ENCODE assay signal across 1 cellular context in genomic region chr16:802914-803750, GRCh38.
TF ChIP-seq lines count a peak whose summit lies in the region.

No MANE protein-coding gene starts in this region.

TF ChIP-seq in GM12878, 131 proteins besides CTCF, POLR2A, EP300 and RAD21:
- TF ChIP-seq MTA3 (IDR thresholded peaks at IDR 0.05; ENCODE audit: borderline replicate concordance, low read length) (no peak), STAT3 (IDR thresholded peaks at IDR 0.05; ENCODE audit: low read depth, low read length) (no peak), SUPT20H (IDR thresholded peaks at IDR 0.05; ENCODE audit: borderline replicate concordance, control insufficient read depth, low read depth, low read length) (no peak), SP1 (IDR thresholded peaks at IDR 0.05; ENCODE audit: low read depth, low read length) (no peak), ZNF622 (IDR thresholded peaks at IDR 0.05) (no peak), WRNIP1 (IDR thresholded peaks at IDR 0.05; ENCODE audit: borderline replicate concordance, low read depth, low read length) (no peak), POU2F2 (IDR thresholded peaks at IDR 0.05; ENCODE audit: borderline replicate concordance, low read depth, low read length) (no peak), MXI1 (IDR thresholded peaks at IDR 0.05; ENCODE audit: low read depth, low read length) (no peak), RUNX3 (IDR thresholded peaks at IDR 0.05; ENCODE audit: low read length) (no peak), ZBTB4 (CRISPR knock-in tag; IDR thresholded peaks at IDR 0.05) (no peak)
- TF ChIP-seq, protein P1, sequence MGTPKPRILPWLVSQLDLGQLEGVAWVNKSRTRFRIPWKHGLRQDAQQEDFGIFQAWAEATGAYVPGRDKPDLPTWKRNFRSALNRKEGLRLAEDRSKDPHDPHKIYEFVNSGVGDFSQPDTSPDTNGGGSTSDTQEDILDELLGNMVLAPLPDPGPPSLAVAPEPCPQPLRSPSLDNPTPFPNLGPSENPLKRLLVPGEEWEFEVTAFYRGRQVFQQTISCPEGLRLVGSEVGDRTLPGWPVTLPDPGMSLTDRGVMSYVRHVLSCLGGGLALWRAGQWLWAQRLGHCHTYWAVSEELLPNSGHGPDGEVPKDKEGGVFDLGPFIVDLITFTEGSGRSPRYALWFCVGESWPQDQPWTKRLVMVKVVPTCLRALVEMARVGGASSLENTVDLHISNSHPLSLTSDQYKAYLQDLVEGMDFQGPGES (IDR thresholded peaks at IDR 0.05) = no peak
- TF ChIP-seq, protein P2, sequence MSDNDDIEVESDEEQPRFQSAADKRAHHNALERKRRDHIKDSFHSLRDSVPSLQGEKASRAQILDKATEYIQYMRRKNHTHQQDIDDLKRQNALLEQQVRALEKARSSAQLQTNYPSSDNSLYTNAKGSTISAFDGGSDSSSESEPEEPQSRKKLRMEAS (IDR thresholded peaks at IDR 0.05; ENCODE audit: low read depth, low read length) = no peak
